Comparison of ENCODE assay signal across 18 cellular contexts in genomic region chr12:108930155-108930554, GRCh38. TPM values are rescaled to one million over a fixed set of nuclear protein-coding genes. Genes with fewer than 3 reads are reported as not detected.
A peak's percentile ranks its signal among the peaks of the same experiment; 100 is the strongest.
DNase-seq lines count a peak whose midpoint lies in the region; ATAC-seq, FAIRE-seq and TF ChIP-seq lines count a peak whose summit lies in the region.
"Had no signal": no experiment of that assay in that cellular context is flagged by ENCODE, and none has a peak within 500 bp of the region (broad histone marks: within the 10 kb centered on the region; RNA-seq: fewer than 3 reads in every experiment).

No MANE protein-coding gene starts in this region.

- peak; percentile 76 for ATAC-seq in GM21526 (IDR thresholded peaks at IDR 0.05; ENCODE audit: low FRiP score, unreplicated experiment)
- ATAC-seq in effector memory CD8-positive, alpha-beta T cell (replicated peaks), result no peak
- ATAC-seq in activated T-helper 17 cell treated with anti-CD3 and anti-CD28 coated beads, Interleukin-2, amount 50 U/mL, for 72 hours (replicated peaks), result no peak
- ATAC-seq: activated T-cell treated with anti-CD3 and anti-CD28 coated beads, Interleukin-2, amount 50 U/mL, for 72 hours; K562; naive thymus-derived CD8-positive, alpha-beta T cell; sciatic nerve had no signal

- peaks cover 0 to 10% of the 10 kb centered on the region in 2 donors for H3K27me3 Mint-ChIP-seq in effector memory CD8-positive, alpha-beta T cell
- no peaks in the 10 kb centered on the region for H3K27me3 Mint-ChIP-seq in activated T-helper 17 cell treated with anti-CD3 and anti-CD28 coated beads, Interleukin-2, amount 50 U/mL, for 72 hours

- FAIRE-seq in GM12891 (lab: Jason Lieb, UNC), result no peak
- FAIRE-seq: frontal cortex, K562, keratinocyte had no signal

- DNase-seq in GM12891 (ENCODE audit: insufficient read length, low spot score) (no peak), NCI-H526 treated with DMSO at 0.1 percent for 48 hours (lab: John Stamatoyannopoulos, UW) (peak; percentile 46), lung microvascular endothelial cell (ENCODE audit: low read depth in 2 of 2) (peak; percentile 20 to 91), foreskin melanocyte (no peak), NCI-H510A (lab: John Stamatoyannopoulos, UW) (no peak)
- no peak for DNase-seq in effector memory CD8-positive, alpha-beta T cell
- DNase-seq: activated CD4-positive, alpha-beta T cell treated with anti-CD3 and anti-CD28 coated beads, Interleukin-2, amount 10 ng/mL, durations not matched to agents 24 days and 14 days; activated T-cell treated with anti-CD3 and anti-CD28 coated beads, Interleukin-2, amount 50 U/mL, for 72 hours; effector CD8-positive, alpha-beta T cell; naive thymus-derived CD8-positive, alpha-beta T cell; NCI-H1694 treated with DMSO at 0.1 percent for 48 hours had no signal

- peaks cover 0 to 1% of the 10 kb centered on the region in 2 donors for H3K9me3 Mint-ChIP-seq in effector memory CD8-positive, alpha-beta T cell
- H3K9me3 Mint-ChIP-seq in activated T-helper 17 cell treated with anti-CD3 and anti-CD28 coated beads, Interleukin-2, amount 50 U/mL, for 72 hours, result peaks cover 3% of the 10 kb centered on the region

- no peak overlapping the region for H3K4me3 Mint-ChIP-seq in effector memory CD8-positive, alpha-beta T cell
- H3K4me3 Mint-ChIP-seq in activated T-helper 17 cell treated with anti-CD3 and anti-CD28 coated beads, Interleukin-2, amount 50 U/mL, for 72 hours, result no peak overlapping the region
- H3K4me3 Mint-ChIP-seq: activated CD4-positive, alpha-beta T cell treated with anti-CD3 and anti-CD28 coated beads, Interleukin-2, amount 10 ng/mL, durations not matched to agents 24 days and 14 days; activated T-cell treated with anti-CD3 and anti-CD28 coated beads, Interleukin-2, amount 50 U/mL, for 72 hours; naive thymus-derived CD8-positive, alpha-beta T cell had no signal

- no peaks in the 10 kb centered on the region for H3K4me1 Mint-ChIP-seq in effector memory CD8-positive, alpha-beta T cell (ENCODE audit: low read depth in 2 of 2)
- H3K4me1 Mint-ChIP-seq in activated T-helper 17 cell treated with anti-CD3 and anti-CD28 coated beads, Interleukin-2, amount 50 U/mL, for 72 hours, result no peaks in the 10 kb centered on the region
- H3K4me1 Mint-ChIP-seq: activated CD4-positive, alpha-beta T cell treated with anti-CD3 and anti-CD28 coated beads, Interleukin-2, amount 10 ng/mL, durations not matched to agents 24 days and 14 days had no signal

- no peak for TF ChIP-seq POLR2A in GM12891 (IDR thresholded peaks at IDR 0.05; ENCODE audit: low read depth, low read length)

- no peaks in the 10 kb centered on the region for H3K36me3 Mint-ChIP-seq in effector memory CD8-positive, alpha-beta T cell (ENCODE audit: insufficient read depth)
- no peaks in the 10 kb centered on the region for H3K36me3 Mint-ChIP-seq in activated T-helper 17 cell treated with anti-CD3 and anti-CD28 coated beads, Interleukin-2, amount 50 U/mL, for 72 hours (ENCODE audit: low read depth)
- H3K36me3 Mint-ChIP-seq: naive thymus-derived CD8-positive, alpha-beta T cell had no signal

- no peak overlapping the region for H3K27ac Mint-ChIP-seq in effector memory CD8-positive, alpha-beta T cell
- H3K27ac Mint-ChIP-seq in activated T-helper 17 cell treated with anti-CD3 and anti-CD28 coated beads, Interleukin-2, amount 50 U/mL, for 72 hours, result no peak overlapping the region
- H3K27ac Mint-ChIP-seq: activated CD4-positive, alpha-beta T cell treated with anti-CD3 and anti-CD28 coated beads, Interleukin-2, amount 10 ng/mL, durations not matched to agents 24 days and 14 days; activated T-cell treated with anti-CD3 and anti-CD28 coated beads, Interleukin-2, amount 50 U/mL, for 72 hours; naive thymus-derived CD8-positive, alpha-beta T cell had no signal

TF ChIP-seq in GM12891, 5 proteins besides CTCF, POLR2A, EP300 and RAD21:
- TF ChIP-seq TAF1 (IDR thresholded peaks at IDR 0.05; ENCODE audit: low read depth, low read length) (no peak), SPI1 (IDR thresholded peaks at IDR 0.05; ENCODE audit: low read depth, low read length) (peak; percentile 83)

RNA-seq across cellular contexts. Expression of gene DAO, which starts 50.3 kb away (rescaled TPM):
- polyA plus RNA-seq in GM12891 (2012; ENCODE audit: low read depth, missing spikeins), result not detected
- total RNA-seq in lung microvascular endothelial cell, result not detected in 2 replicates
- not detected for total RNA-seq in activated T-helper 17 cell treated with anti-CD3 and anti-CD28 coated beads, Interleukin-2, amount 50 U/mL, for 72 hours
- total RNA-seq: activated CD4-positive, alpha-beta T cell treated with anti-CD3 and anti-CD28 coated beads, Interleukin-2, amount 10 ng/mL, durations not matched to agents 24 days and 14 days; activated T-cell treated with anti-CD3 and anti-CD28 coated beads, Interleukin-2, amount 50 U/mL, for 72 hours; ascending aorta; frontal cortex; K562; naive thymus-derived CD8-positive, alpha-beta T cell; sciatic nerve had no signal
- polyA plus RNA-seq: K562; keratinocyte; naive thymus-derived CD8-positive, alpha-beta T cell had no signal

Comparison
In these comparisons a context has a peak if more than half of its experiments do, and no peak if none do; other contexts are left out.
1. DNase-seq: peak in NCI-H526 treated with DMSO at 0.1 percent for 48 hours (single experiment) and lung microvascular endothelial cell (2 of 2); none in GM12891 (single experiment), foreskin melanocyte (single experiment), NCI-H510A (single experiment) and effector memory CD8-positive, alpha-beta T cell (0 of 3).